Comparison of ENCODE assay signal across 14 cellular contexts in genomic region chr1:58964880-58965279, GRCh38.
A peak's percentile ranks its signal among the peaks of the same experiment; 100 is the strongest.
DNase-seq lines count a peak whose midpoint lies in the region; ATAC-seq, FAIRE-seq and TF ChIP-seq lines count a peak whose summit lies in the region.
"Had no signal": no experiment of that assay in that cellular context is flagged by ENCODE, and none has a peak within 500 bp of the region (broad histone marks: within the 10 kb centered on the region; RNA-seq: fewer than 3 reads in every experiment).

No MANE protein-coding gene starts in this region.

- H3K9me3 Mint-ChIP-seq in mesothelial cell of epicardium, result peaks cover 11% of the 10 kb centered on the region
- peaks cover 8% of the 10 kb centered on the region for H3K9me3 Mint-ChIP-seq in activated CD4-positive, alpha-beta T cell treated with anti-CD3 and anti-CD28 coated beads, Interleukin-2, amount 10 ng/mL, durations not matched to agents 24 days and 14 days
- H3K9me3 Mint-ChIP-seq: immature natural killer cell had no signal

- 11 to 12% methylated on average over 1 of the region's 1 CpG for WGBS in pancreas, 2 donors

- no peak for FAIRE-seq in pancreas (lab: Jason Lieb, UNC)

- peaks cover 28% of the 10 kb centered on the region for H3K4me1 Mint-ChIP-seq in mesothelial cell of epicardium
- H3K4me1 Mint-ChIP-seq in activated CD4-positive, alpha-beta T cell treated with anti-CD3 and anti-CD28 coated beads, Interleukin-2, amount 10 ng/mL, durations not matched to agents 24 days and 14 days, result peaks cover 32% of the 10 kb centered on the region

- H3K9me3 ChIP-seq in pancreas, result no peaks in the 10 kb centered on the region
- H3K9me3 ChIP-seq: esophagus squamous epithelium, testis had no signal

- intact Hi-C loops in pancreas (cut with DNase I), result no loop called here
- intact Hi-C loops in activated CD4-positive, alpha-beta T cell treated with anti-CD3 and anti-CD28 coated beads, Interleukin-2, amount 10 ng/mL, durations not matched to agents 24 days and 14 days (cut with micrococcal nuclease), result loop anchor here (5.0 kb wide), 1 partner anchor 42 kb away; no protein-coding TSS in a partner anchor

- TF ChIP-seq CTCF in NB4 (IDR thresholded peaks at IDR 0.05; ENCODE audit: low read depth, low read length) (no peak), pancreas (IDR thresholded peaks at IDR 0.05) (no peak), mesothelial cell of epicardium (IDR thresholded peaks at IDR 0.05; ENCODE audit: unreplicated experiment) (no peak)

- peak overlapping the region in 2 of 4 donors; percentile 29 to 41 for H3K27ac ChIP-seq in pancreas
- H3K27ac ChIP-seq: esophagus squamous epithelium, testis had no signal

- no peak overlapping the region for H3K27ac Mint-ChIP-seq in mesothelial cell of epicardium
- no peak overlapping the region for H3K27ac Mint-ChIP-seq in activated CD4-positive, alpha-beta T cell treated with anti-CD3 and anti-CD28 coated beads, Interleukin-2, amount 10 ng/mL, durations not matched to agents 24 days and 14 days
- H3K27ac Mint-ChIP-seq: immature natural killer cell, natural killer cell had no signal

- H3K4me3 Mint-ChIP-seq in mesothelial cell of epicardium, result no peak overlapping the region
- no peak overlapping the region for H3K4me3 Mint-ChIP-seq in activated CD4-positive, alpha-beta T cell treated with anti-CD3 and anti-CD28 coated beads, Interleukin-2, amount 10 ng/mL, durations not matched to agents 24 days and 14 days
- H3K4me3 Mint-ChIP-seq: activated naive CD4-positive, alpha-beta T cell treated with anti-CD3 and anti-CD28 coated beads, Interleukin-2, amount 50 U/mL, for 24 hours; immature natural killer cell; natural killer cell had no signal

- ATAC-seq in pancreas, result peak; percentile 54 to 68 (median 60)
- ATAC-seq in HG03097 (IDR thresholded peaks at IDR 0.05; ENCODE audit: low FRiP score, unreplicated experiment), result no peak
- ATAC-seq in HG03135 (IDR thresholded peaks at IDR 0.05; ENCODE audit: unreplicated experiment), result no peak
- ATAC-seq: natural killer cell had no signal

- H3K4me3 ChIP-seq in NB4 (ENCODE audit: low read depth, low read length), result no peak overlapping the region
- H3K4me3 ChIP-seq in pancreas, result no peak overlapping the region
- H3K4me3 ChIP-seq: esophagus squamous epithelium, smooth muscle cell, testis had no signal

- TF ChIP-seq POLR2A in NB4 (IDR thresholded peaks at IDR 0.05; ENCODE audit: extremely low read depth, insufficient read length), result no peak

- no peaks in the 10 kb centered on the region for H3K27me3 Mint-ChIP-seq in mesothelial cell of epicardium (ENCODE audit: low read depth)
- H3K27me3 Mint-ChIP-seq in activated CD4-positive, alpha-beta T cell treated with anti-CD3 and anti-CD28 coated beads, Interleukin-2, amount 10 ng/mL, durations not matched to agents 24 days and 14 days, result peaks cover 5% of the 10 kb centered on the region
- H3K27me3 Mint-ChIP-seq: activated naive CD4-positive, alpha-beta T cell treated with anti-CD3 and anti-CD28 coated beads, Interleukin-2, amount 50 U/mL, for 24 hours had no signal

- DNase-seq in EL, result peak; percentile 12
- peak; percentile 28 for DNase-seq in NB4 (ENCODE audit: low read depth)
- peak; percentile 57 for DNase-seq in fibroblast of gingiva (ENCODE audit: low read depth)
- DNase-seq in pancreas, result peak in 4 of 6 donors; percentile 29 to 53 (median 45)
- no peak for DNase-seq in mesothelial cell of epicardium (ENCODE audit: low spot score in 2 of 2, unreplicated experiment in 2 of 2)
- no peak for DNase-seq in activated CD4-positive, alpha-beta T cell treated with anti-CD3 and anti-CD28 coated beads, Interleukin-2, amount 10 ng/mL, durations not matched to agents 24 days and 14 days
- DNase-seq: esophagus squamous epithelium, immature natural killer cell, natural killer cell, testis had no signal

- peaks cover 34 to 41% (median 35%) of the 10 kb centered on the region in 3 donors for H3K4me1 ChIP-seq in pancreas
- H3K4me1 ChIP-seq: testis had no signal

- H3K27me3 ChIP-seq in pancreas, result no peaks in the 10 kb centered on the region
- H3K27me3 ChIP-seq: esophagus squamous epithelium, testis had no signal

- no peaks in the 10 kb centered on the region for H3K36me3 Mint-ChIP-seq in mesothelial cell of epicardium
- H3K36me3 Mint-ChIP-seq in activated CD4-positive, alpha-beta T cell treated with anti-CD3 and anti-CD28 coated beads, Interleukin-2, amount 10 ng/mL, durations not matched to agents 24 days and 14 days (ENCODE audit: low read depth), result peaks cover 3% of the 10 kb centered on the region
- H3K36me3 Mint-ChIP-seq: activated naive CD4-positive, alpha-beta T cell treated with anti-CD3 and anti-CD28 coated beads, Interleukin-2, amount 50 U/mL, for 24 hours; natural killer cell had no signal

- H3K36me3 ChIP-seq in pancreas, result no peaks in the 10 kb centered on the region
- H3K36me3 ChIP-seq: esophagus squamous epithelium had no signal

Comparison
In these comparisons a context has a peak if more than half of its experiments do, and no peak if none do; other contexts are left out.
1. DNase-seq: peak in EL (single experiment), NB4 (single experiment), fibroblast of gingiva (single experiment) and pancreas (4 of 6); none in mesothelial cell of epicardium (0 of 2) and activated CD4-positive, alpha-beta T cell treated with anti-CD3 and anti-CD28 coated beads, Interleukin-2, amount 10 ng/mL, durations not matched to agents 24 days and 14 days (single experiment).
2. ATAC-seq: peak in pancreas (4 of 4); none in HG03097 (single experiment) and HG03135 (single experiment).